ENCODE assay signal across 41 cellular contexts in the genomic region with DNA sequence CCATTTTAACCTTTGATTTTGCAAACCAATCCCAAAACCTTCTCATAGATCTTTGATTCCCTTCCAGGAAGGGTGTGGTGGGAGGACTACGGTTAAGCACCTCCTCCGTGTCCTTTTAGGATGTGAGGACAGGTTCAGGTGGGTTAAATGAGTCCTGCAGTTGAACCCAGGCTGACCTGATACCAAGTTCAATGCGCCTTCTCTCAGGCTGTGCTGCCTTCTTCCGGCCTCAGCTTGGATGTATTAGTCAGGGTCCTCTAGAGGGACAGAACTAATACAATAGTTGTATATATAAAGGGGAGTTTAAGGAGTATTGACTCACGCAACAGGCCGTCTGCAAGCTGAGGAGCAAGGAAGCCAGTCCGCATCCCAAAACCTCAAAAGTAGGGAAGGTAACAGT. TPM values are rescaled to one million over a fixed set of nuclear protein-coding genes. Genes with fewer than 3 reads are reported as not detected.
"Had no signal": no experiment of that assay in that cellular context is flagged by ENCODE, and none has a peak within 500 bp of the region (broad histone marks: within the 10 kb centered on the region; RNA-seq: fewer than 3 reads in every experiment).

No MANE protein-coding gene starts in this region.

- H3K9me3 Mint-ChIP-seq: activated B cell treated with CpG ODN at 0.5 μM for 24 hours; activated CD4-positive, alpha-beta memory T cell treated with anti-CD3 and anti-CD28 coated beads for 36 hours; activated CD4-positive, alpha-beta T cell treated with anti-CD3 and anti-CD28 coated beads, Interleukin-2, amount 10 ng/mL, durations not matched to agents 24 days and 14 days; activated CD8-positive, alpha-beta T cell treated with anti-CD3 and anti-CD28 coated beads for 36 hours; activated naive CD4-positive, alpha-beta T cell treated with anti-CD3 and anti-CD28 coated beads for 36 hours; activated naive CD4-positive, alpha-beta T cell treated with anti-CD3 and anti-CD28 coated beads, Interleukin-2, amount 50 U/mL, for 72 hours; activated naive CD8-positive, alpha-beta T cell treated with anti-CD3 and anti-CD28 coated beads for 36 hours; activated T-cell treated with anti-CD3 and anti-CD28 coated beads, Interleukin-2, amount 50 U/mL, for 4 hours; activated T-cell treated with anti-CD3 and anti-CD28 coated beads, Interleukin-2, amount 50 U/mL, for 72 hours; activated T-helper 1 cell treated with anti-CD3 and anti-CD28 coated beads, Interleukin-12 subunit alpha, Interleukin-12 subunit beta, Interleukin-2, Interleukin-4 antibody, amounts not matched to agents 30 ng/mL and 10 ng/mL and 1 ng/mL, durations not matched to agents 14 hours and 24 hours and 36 hours; activated T-helper 17 cell treated with anti-CD3 and anti-CD28 coated beads, Interleukin-2, amount 50 U/mL, for 72 hours; central memory CD8-positive, alpha-beta T cell; T-helper 1 cell treated with Interleukin-12 subunit alpha and Interleukin-12 subunit beta and Interleukin-4 antibody, amounts not matched to agents 30 μg/mL and 1 μg/mL, for 36 hours; T-helper 2 cell treated with Interferon-gamma antibody and Interleukin-4, amounts not matched to agents 5 μg/mL and 100 μg/mL, for 36 hours had no signal

- DNase-seq: activated B cell treated with CpG ODN at 0.5 μM for 24 hours; activated CD4-positive, alpha-beta memory T cell treated with anti-CD3 and anti-CD28 coated beads for 36 hours; activated CD4-positive, alpha-beta T cell treated with anti-CD3 and anti-CD28 coated beads for 4 hours; activated CD4-positive, alpha-beta T cell treated with anti-CD3 and anti-CD28 coated beads, Interleukin-2, amount 10 ng/mL, durations not matched to agents 24 days and 14 days; activated CD4-positive, alpha-beta T cell treated with anti-CD3 and anti-CD28 coated beads, Interleukin-2, amount 50 U/mL, for 1 hour; activated CD4-positive, alpha-beta T cell treated with anti-CD3 and anti-CD28 coated beads, Interleukin-2, amount 50 U/mL, for 4 hours; activated CD4-positive, CD25-positive, alpha-beta regulatory T cell treated with anti-CD3 and anti-CD28 coated beads, Interleukin-2, amount 50 U/mL, for 72 hours; activated CD8-positive, alpha-beta memory T cell treated with anti-CD3 and anti-CD28 coated beads, Interleukin-2, amount 50 U/mL, for 4 hours; activated CD8-positive, alpha-beta T cell treated with anti-CD3 and anti-CD28 coated beads for 36 hours; activated effector memory CD4-positive, alpha-beta T cell treated with anti-CD3 and anti-CD28 coated beads, Interleukin-2, amount 50 U/mL, for 16 hours; activated gamma-delta T cell treated with Interleukin-2 at 50 U/mL for 16 hours; activated naive CD4-positive, alpha-beta T cell; activated naive CD4-positive, alpha-beta T cell treated with anti-CD3 and anti-CD28 coated beads for 36 hours; activated naive CD4-positive, alpha-beta T cell treated with anti-CD3 and anti-CD28 coated beads, Interleukin-2, amount 50 U/mL, for 16 hours; activated naive CD8-positive, alpha-beta T cell treated with anti-CD3 and anti-CD28 coated beads for 36 hours; activated T-cell treated with anti-CD3 and anti-CD28 coated beads for 4 hours; activated T-cell treated with anti-CD3 and anti-CD28 coated beads, Interleukin-2, amount 50 U/mL, for 1 hour; activated T-cell treated with anti-CD3 and anti-CD28 coated beads, Interleukin-2, amount 50 U/mL, for 4 hours; activated T-cell treated with anti-CD3 and anti-CD28 coated beads, Interleukin-2, amount 50 U/mL, for 72 hours; adrenal gland; amniotic stem cell; aorta; body of pancreas; brain microvascular endothelial cell; caudate nucleus; cerebellar nuclear complex; T-helper 1 cell; T-helper 2 cell; T-helper 9 cell had no signal

- H3K36me3 ChIP-seq: adrenal gland, brain microvascular endothelial cell, cardiac muscle cell had no signal

- H3K27me3 ChIP-seq: adrenal gland, body of pancreas, brain microvascular endothelial cell, cardiac muscle cell had no signal

- H3K4me1 Mint-ChIP-seq: activated B cell treated with CpG ODN at 0.5 μM for 24 hours; activated CD4-positive, alpha-beta T cell treated with anti-CD3 and anti-CD28 coated beads, Interleukin-2, amount 10 ng/mL, durations not matched to agents 24 days and 14 days; activated naive CD8-positive, alpha-beta T cell treated with anti-CD3 and anti-CD28 coated beads for 36 hours; activated T-helper 17 cell treated with anti-CD3 and anti-CD28 coated beads, Interleukin-2, amount 50 U/mL, for 72 hours; central memory CD8-positive, alpha-beta T cell had no signal

- H3K36me3 Mint-ChIP-seq: activated CD4-positive, alpha-beta memory T cell treated with anti-CD3 and anti-CD28 coated beads for 36 hours; activated naive CD4-positive, alpha-beta T cell treated with anti-CD3 and anti-CD28 coated beads, Interleukin-2, amount 50 U/mL, for 72 hours; activated naive CD8-positive, alpha-beta T cell treated with anti-CD3 and anti-CD28 coated beads for 36 hours had no signal

- H3K9me3 ChIP-seq: adrenal gland, body of pancreas had no signal

- H3K4me1 ChIP-seq: adrenal gland, body of pancreas had no signal

- H3K27ac ChIP-seq: adrenal gland, body of pancreas, brain microvascular endothelial cell, cardiac muscle cell, VCaP had no signal

- FAIRE-seq: astrocyte, bronchial epithelial cell, TTC549 had no signal

- H3K4me3 Mint-ChIP-seq: activated B cell treated with CpG ODN at 0.5 μM for 24 hours; activated CD4-positive, alpha-beta memory T cell treated with anti-CD3 and anti-CD28 coated beads for 36 hours; activated CD4-positive, alpha-beta T cell treated with anti-CD3 and anti-CD28 coated beads, Interleukin-2, amount 10 ng/mL, durations not matched to agents 24 days and 14 days; activated CD8-positive, alpha-beta T cell treated with anti-CD3 and anti-CD28 coated beads for 36 hours; activated naive CD4-positive, alpha-beta T cell treated with anti-CD3 and anti-CD28 coated beads for 36 hours; activated naive CD8-positive, alpha-beta T cell treated with anti-CD3 and anti-CD28 coated beads for 36 hours; activated T-cell treated with anti-CD3 and anti-CD28 coated beads, Interleukin-2, amount 50 U/mL, for 4 hours; activated T-cell treated with anti-CD3 and anti-CD28 coated beads, Interleukin-2, amount 50 U/mL, for 72 hours; activated T-helper 1 cell treated with anti-CD3 and anti-CD28 coated beads, Interleukin-12 subunit alpha, Interleukin-12 subunit beta, Interleukin-2, Interleukin-4 antibody, amounts not matched to agents 30 ng/mL and 10 ng/mL and 1 ng/mL, durations not matched to agents 14 hours and 24 hours and 36 hours; activated T-helper 17 cell treated with anti-CD3 and anti-CD28 coated beads, Interleukin-2, amount 50 U/mL, for 72 hours; central memory CD8-positive, alpha-beta T cell; T-helper 1 cell treated with Interleukin-12 subunit alpha and Interleukin-12 subunit beta and Interleukin-4 antibody, amounts not matched to agents 30 μg/mL and 1 μg/mL, for 36 hours; T-helper 2 cell treated with Interferon-gamma antibody and Interleukin-4, amounts not matched to agents 5 μg/mL and 100 μg/mL, for 36 hours had no signal

- ATAC-seq: activated CD8-positive, alpha-beta T cell treated with anti-CD3 and anti-CD28 coated beads for 36 hours; activated naive CD4-positive, alpha-beta T cell treated with anti-CD3 and anti-CD28 coated beads, Interleukin-2, amount 50 U/mL, for 72 hours; activated T-cell treated with anti-CD3 and anti-CD28 coated beads, Interleukin-2, amount 50 U/mL, for 4 hours; activated T-cell treated with anti-CD3 and anti-CD28 coated beads, Interleukin-2, amount 50 U/mL, for 72 hours; activated T-helper 17 cell treated with anti-CD3 and anti-CD28 coated beads, Interleukin-2, amount 50 U/mL, for 72 hours; body of pancreas had no signal

- H3K27me3 Mint-ChIP-seq: activated B cell treated with CpG ODN at 0.5 μM for 24 hours; activated CD4-positive, alpha-beta memory T cell treated with anti-CD3 and anti-CD28 coated beads for 36 hours; activated CD8-positive, alpha-beta T cell treated with anti-CD3 and anti-CD28 coated beads for 36 hours; activated naive CD8-positive, alpha-beta T cell treated with anti-CD3 and anti-CD28 coated beads for 36 hours; activated T-helper 17 cell treated with anti-CD3 and anti-CD28 coated beads, Interleukin-2, amount 50 U/mL, for 72 hours; central memory CD8-positive, alpha-beta T cell had no signal

- H3K4me3 ChIP-seq: adrenal gland, body of pancreas, cardiac muscle cell had no signal

- H3K27ac Mint-ChIP-seq: activated B cell treated with CpG ODN at 0.5 μM for 24 hours; activated CD4-positive, alpha-beta memory T cell treated with anti-CD3 and anti-CD28 coated beads for 36 hours; activated CD4-positive, alpha-beta T cell treated with anti-CD3 and anti-CD28 coated beads, Interleukin-2, amount 10 ng/mL, durations not matched to agents 24 days and 14 days; activated CD8-positive, alpha-beta T cell treated with anti-CD3 and anti-CD28 coated beads for 36 hours; activated naive CD4-positive, alpha-beta T cell treated with anti-CD3 and anti-CD28 coated beads for 36 hours; activated naive CD4-positive, alpha-beta T cell treated with anti-CD3 and anti-CD28 coated beads, Interleukin-2, amount 50 U/mL, for 72 hours; activated naive CD8-positive, alpha-beta T cell treated with anti-CD3 and anti-CD28 coated beads for 36 hours; activated T-cell treated with anti-CD3 and anti-CD28 coated beads, Interleukin-2, amount 50 U/mL, for 72 hours; activated T-helper 1 cell treated with anti-CD3 and anti-CD28 coated beads, Interleukin-12 subunit alpha, Interleukin-12 subunit beta, Interleukin-2, Interleukin-4 antibody, amounts not matched to agents 30 ng/mL and 10 ng/mL and 1 ng/mL, durations not matched to agents 14 hours and 24 hours and 36 hours; activated T-helper 17 cell treated with anti-CD3 and anti-CD28 coated beads, Interleukin-2, amount 50 U/mL, for 72 hours; T-helper 1 cell treated with Interleukin-12 subunit alpha and Interleukin-12 subunit beta and Interleukin-4 antibody, amounts not matched to agents 30 μg/mL and 1 μg/mL, for 36 hours; T-helper 2 cell treated with Interferon-gamma antibody and Interleukin-4, amounts not matched to agents 5 μg/mL and 100 μg/mL, for 36 hours had no signal

RNA-seq across cellular contexts. Expression of a gene that starts 10.5 kb away (rescaled TPM):
- total RNA-seq: activated B cell treated with CpG ODN at 0.5 μM for 24 hours; activated CD4-positive, alpha-beta memory T cell treated with anti-CD3 and anti-CD28 coated beads for 36 hours; activated CD4-positive, alpha-beta T cell treated with anti-CD3 and anti-CD28 coated beads, Interleukin-2, amount 10 ng/mL, durations not matched to agents 24 days and 14 days; activated CD8-positive, alpha-beta memory T cell treated with anti-CD3 and anti-CD28 coated beads for 36 hours; activated CD8-positive, alpha-beta T cell treated with anti-CD3 and anti-CD28 coated beads for 36 hours; activated naive CD4-positive, alpha-beta T cell treated with anti-CD3 and anti-CD28 coated beads for 36 hours; activated naive CD4-positive, alpha-beta T cell treated with anti-CD3 and anti-CD28 coated beads, Interleukin-2, amount 50 U/mL, for 72 hours; activated naive CD8-positive, alpha-beta T cell treated with anti-CD3 and anti-CD28 coated beads for 36 hours; activated T-cell treated with anti-CD3 and anti-CD28 coated beads, Interleukin-2, amount 50 U/mL, for 4 hours; activated T-cell treated with anti-CD3 and anti-CD28 coated beads, Interleukin-2, amount 50 U/mL, for 72 hours; activated T-helper 1 cell treated with anti-CD3 and anti-CD28 coated beads, Interleukin-12 subunit alpha, Interleukin-12 subunit beta, Interleukin-2, Interleukin-4 antibody, amounts not matched to agents 30 ng/mL and 10 ng/mL and 1 ng/mL, durations not matched to agents 14 hours and 24 hours and 36 hours; activated T-helper 17 cell treated with anti-CD3 and anti-CD28 coated beads, Interleukin-2, amount 50 U/mL, for 72 hours; astrocyte; cardiac muscle cell had no signal
- polyA plus RNA-seq: cardiac muscle cell had no signal

RNA-seq across cellular contexts. Expression of a gene that starts 41.9 kb away (rescaled TPM):
- total RNA-seq: activated B cell treated with CpG ODN at 0.5 μM for 24 hours, astrocyte, cardiac muscle cell had no signal
- polyA plus RNA-seq: cardiac muscle cell had no signal
